In genomic region chr1:17723684-17724083, GRCh38 we compare ENCODE assay signal across 28 cellular contexts. TPM values are rescaled to one million over a fixed set of nuclear protein-coding genes. Genes with fewer than 3 reads are reported as not detected.
DNase-seq lines count a peak whose midpoint lies in the region; TF ChIP-seq lines count a peak whose summit lies in the region.
"Had no signal": no experiment of that assay in that cellular context is flagged by ENCODE, and none has a peak within 500 bp of the region (broad histone marks: within the 10 kb centered on the region; RNA-seq: fewer than 3 reads in every experiment).

No MANE protein-coding gene starts in this region.

- H3K9me3 Mint-ChIP-seq in activated CD4-positive, alpha-beta T cell treated with anti-CD3 and anti-CD28 coated beads, Interleukin-2, amount 10 ng/mL, durations not matched to agents 7 days and 5 days = no peaks in the 10 kb centered on the region
- H3K9me3 Mint-ChIP-seq: activated T-helper 17 cell treated with anti-CD3 and anti-CD28 coated beads, Interleukin-2, amount 50 U/mL, for 72 hours; CD8-positive, alpha-beta T cell; effector memory CD8-positive, alpha-beta T cell; T-helper 1 cell treated with Interleukin-12 subunit alpha and Interleukin-12 subunit beta and Interleukin-4 antibody, amounts not matched to agents 30 μg/mL and 1 μg/mL, for 36 hours had no signal

- DNase-seq in BJ (ENCODE audit: low read depth) (no peak), HFF-Myc (ENCODE audit: extremely low read depth, low read depth) (no peak), fibroblast of the aortic adventitia (ENCODE audit: low read depth) (no peak), D341Med (ENCODE audit: low spot score) (no peak), GM03348 (ENCODE audit: low spot score) (no peak), SK-N-DZ (ENCODE audit: low spot score) (no peak)
- no peak for DNase-seq in activated CD4-positive, alpha-beta T cell treated with anti-CD3 and anti-CD28 coated beads, Interleukin-2, amount 10 ng/mL, durations not matched to agents 7 days and 5 days
- DNase-seq: activated CD8-positive, alpha-beta memory T cell treated with anti-CD3 and anti-CD28 coated beads, Interleukin-2, amount 50 U/mL, for 4 hours; CD8-positive, alpha-beta T cell; DMS79; effector memory CD8-positive, alpha-beta T cell; GM23248; KBM-7; NCI-H187; NCI-H226; NCI-H82; SIG-M5; uterus had no signal

- no peaks in the 10 kb centered on the region for H3K36me3 ChIP-seq in BJ (ENCODE audit: control insufficient read depth, insufficient read depth, low read length)
- H3K36me3 ChIP-seq: ascending aorta, esophagus muscularis mucosa, uterus had no signal

- POLR2A ChIA-PET in BJ (lab: Charles Lee) = no interaction called here
- POLR2A ChIA-PET in activated CD4-positive, alpha-beta T cell treated with anti-CD3 and anti-CD28 coated beads, Interleukin-2, amount 10 ng/mL, durations not matched to agents 7 days and 5 days (lab: Charles Lee) = no interaction called here

- H3K36me3 Mint-ChIP-seq in activated CD4-positive, alpha-beta T cell treated with anti-CD3 and anti-CD28 coated beads, Interleukin-2, amount 10 ng/mL, durations not matched to agents 7 days and 5 days (ENCODE audit: low read depth) = no peaks in the 10 kb centered on the region
- H3K36me3 Mint-ChIP-seq: activated naive CD8-positive, alpha-beta T cell; CD8-positive, alpha-beta T cell had no signal

- TF ChIP-seq CTCF in BJ (IDR thresholded peaks at IDR 0.05; ENCODE audit: insufficient read depth, low read depth, low read length) = peak; percentile 38; the same call in 1 of the 2 replicates
- peak; percentile 15 for TF ChIP-seq CTCF in HFF-Myc (IDR thresholded peaks at IDR 0.05; ENCODE audit: low read depth, low read length, missing control alignments)
- TF ChIP-seq CTCF in WI38 (IDR thresholded peaks at IDR 0.05; ENCODE audit: low read depth, low read length) = peak; percentile 26; the same call in 1 of the 2 replicates
- TF ChIP-seq CTCF in fibroblast of the aortic adventitia (IDR thresholded peaks at IDR 0.05; ENCODE audit: insufficient read depth, low read length) = peak; percentile 3

- H3K4me1 Mint-ChIP-seq in activated CD4-positive, alpha-beta T cell treated with anti-CD3 and anti-CD28 coated beads, Interleukin-2, amount 10 ng/mL, durations not matched to agents 7 days and 5 days = no peaks in the 10 kb centered on the region
- H3K4me1 Mint-ChIP-seq: activated T-helper 17 cell treated with anti-CD3 and anti-CD28 coated beads, Interleukin-2, amount 50 U/mL, for 72 hours had no signal

- no peak overlapping the region for H3K4me3 Mint-ChIP-seq in activated CD4-positive, alpha-beta T cell treated with anti-CD3 and anti-CD28 coated beads, Interleukin-2, amount 10 ng/mL, durations not matched to agents 7 days and 5 days
- H3K4me3 Mint-ChIP-seq: activated naive CD8-positive, alpha-beta T cell; activated T-helper 17 cell treated with anti-CD3 and anti-CD28 coated beads, Interleukin-2, amount 50 U/mL, for 72 hours; CD8-positive, alpha-beta T cell; effector memory CD8-positive, alpha-beta T cell; T-helper 1 cell treated with Interleukin-12 subunit alpha and Interleukin-12 subunit beta and Interleukin-4 antibody, amounts not matched to agents 30 μg/mL and 1 μg/mL, for 36 hours had no signal

- no peak overlapping the region for H3K4me3 ChIP-seq in BJ (ENCODE audit: low read depth, low read length)
- H3K4me3 ChIP-seq in HFF-Myc (replicated peaks; ENCODE audit: low read depth, low read length) = no peak overlapping the region
- no peak overlapping the region for H3K4me3 ChIP-seq in WI38 (ENCODE audit: low read depth, low read length)
- H3K4me3 ChIP-seq in fibroblast of the aortic adventitia (ENCODE audit: low read depth, low read length) = no peak overlapping the region
- H3K4me3 ChIP-seq: ascending aorta, esophagus muscularis mucosa, GM23248, uterus had no signal

- no peaks in the 10 kb centered on the region for H3K27me3 ChIP-seq in BJ (ENCODE audit: control insufficient read depth, insufficient read depth, low read length)
- H3K27me3 ChIP-seq: ascending aorta, uterus had no signal

- no peaks in the 10 kb centered on the region for H3K27me3 Mint-ChIP-seq in activated CD4-positive, alpha-beta T cell treated with anti-CD3 and anti-CD28 coated beads, Interleukin-2, amount 10 ng/mL, durations not matched to agents 7 days and 5 days

- CTCF ChIA-PET in BJ (lab: Yijun Ruan, JAX) = interaction anchor here (0.9 to 1.4 kb wide), 4 partner anchors 14 to 75 kb away, joined by 3 to 4 read pairs (median 4); no protein-coding TSS in a partner anchor
- CTCF ChIA-PET in activated CD4-positive, alpha-beta T cell treated with anti-CD3 and anti-CD28 coated beads, Interleukin-2, amount 10 ng/mL, durations not matched to agents 7 days and 5 days (lab: Charles Lee) = interaction anchor here (0.7 kb wide), 1 partner anchor 73 kb away, joined by 4 read pairs; no protein-coding TSS in a partner anchor

- no peak overlapping the region for H3K27ac Mint-ChIP-seq in activated CD4-positive, alpha-beta T cell treated with anti-CD3 and anti-CD28 coated beads, Interleukin-2, amount 10 ng/mL, durations not matched to agents 7 days and 5 days
- H3K27ac Mint-ChIP-seq: activated naive CD8-positive, alpha-beta T cell; activated T-helper 17 cell treated with anti-CD3 and anti-CD28 coated beads, Interleukin-2, amount 50 U/mL, for 72 hours; CD8-positive, alpha-beta T cell; effector memory CD8-positive, alpha-beta T cell; T-helper 1 cell treated with Interleukin-12 subunit alpha and Interleukin-12 subunit beta and Interleukin-4 antibody, amounts not matched to agents 30 μg/mL and 1 μg/mL, for 36 hours had no signal

RNA-seq across cellular contexts. Expression of gene ACTL8, which starts 31.4 kb away (rescaled TPM):
- 0.07 TPM in 2 replicates for polyA plus RNA-seq in BJ (2011; rRNA removed)
- not detected in 2 replicates for polyA minus RNA-seq in BJ (2011; rRNA and poly(A)+ RNA removed)
- total RNA-seq in fibroblast of the aortic adventitia (ENCODE audit: low replicate concordance) = not detected in 2 replicates
- total RNA-seq in activated CD4-positive, alpha-beta T cell treated with anti-CD3 and anti-CD28 coated beads, Interleukin-2, amount 10 ng/mL, durations not matched to agents 7 days and 5 days = not detected
- 0.71 and 2.5 TPM in 2 replicates for polyA plus RNA-seq in SK-N-DZ (2014; cell fraction: cytosol; rRNA removed)
- 0.32 and 1.2 TPM in 2 replicates for polyA plus RNA-seq in SK-N-DZ (2014; cell fraction: nucleus; rRNA removed)
- total RNA-seq: ascending aorta; CD8-positive, alpha-beta T cell; esophagus muscularis mucosa; glomerular endothelial cell; lung microvascular endothelial cell; pulmonary artery endothelial cell; skeletal muscle tissue; uterus had no signal
- polyA plus RNA-seq: GM23248 had no signal
